Comparison of ENCODE assay signal across 12 cellular contexts in genomic region chr9:2722715-2723114, GRCh38. TPM values are rescaled to one million over a fixed set of nuclear protein-coding genes. Genes with fewer than 3 reads are reported as not detected.
DNase-seq lines count a peak whose midpoint lies in the region; TF ChIP-seq lines count a peak whose summit lies in the region.
"Had no signal": no experiment of that assay in that cellular context is flagged by ENCODE, and none has a peak within 500 bp of the region (broad histone marks: within the 10 kb centered on the region; RNA-seq: fewer than 3 reads in every experiment).

No MANE protein-coding gene starts in this region.

- H4K5ac ChIP-seq in mesendoderm (ENCODE audit: low read length), result no peak overlapping the region

- H2BK5ac ChIP-seq in mesendoderm (ENCODE audit: low read length), result no peak overlapping the region

- 0 out of 2 replicates have a peak, but pooled peaks have one; percentile 13 for TF ChIP-seq CTCF in Loucy (conservative IDR thresholded peaks at IDR 0.05; ENCODE audit: low read length)

- no peaks in the 10 kb centered on the region for H3K79me1 ChIP-seq in mesendoderm (ENCODE audit: low read length)

- no peak overlapping the region for H2BK120ac ChIP-seq in mesendoderm (ENCODE audit: low read depth, low read length)

- no peak overlapping the region for H2AK5ac ChIP-seq in mesendoderm (ENCODE audit: low read length)

- H3K18ac ChIP-seq in mesendoderm (ENCODE audit: low read length), result no peak overlapping the region

- H4K20me1 ChIP-seq in Loucy (ENCODE audit: insufficient read depth, low read length, poor library complexity, severe bottlenecking), result no peaks in the 10 kb centered on the region

- peak overlapping the region; percentile 82 for H2AFZ ChIP-seq in Loucy (ENCODE audit: low read length)

- no peaks in the 10 kb centered on the region for H3K79me2 ChIP-seq in Loucy (ENCODE audit: insufficient read depth, low read length)
- H3K79me2 ChIP-seq in mesendoderm (ENCODE audit: control insufficient read depth, insufficient read depth, low read length), result no peaks in the 10 kb centered on the region

- H3K4me3 ChIP-seq in Loucy (ENCODE audit: low read length, poor library complexity, severe bottlenecking) (no peak overlapping the region), mesendoderm (ENCODE audit: low read length) (no peak overlapping the region), H7 (ENCODE audit: insufficient read depth, low read depth, low read length) (no peak overlapping the region)

- H3K4me1 ChIP-seq in Loucy (ENCODE audit: insufficient read depth, low read length, poor library complexity, severe bottlenecking), result no peaks in the 10 kb centered on the region
- peaks cover 4% of the 10 kb centered on the region for H3K4me1 ChIP-seq in mesendoderm (ENCODE audit: control insufficient read depth, low read depth, low read length)

- H3K9ac ChIP-seq in Loucy (ENCODE audit: low read depth, low read length, poor library complexity, severe bottlenecking) (no peak overlapping the region), mesendoderm (ENCODE audit: low read length) (no peak overlapping the region)

- H3K9me2 ChIP-seq in Loucy (replicated peaks; ENCODE audit: low read depth, low read length), result no peaks in the 10 kb centered on the region

- WGBS in mesendoderm (ENCODE audit: extremely low coverage, insufficient coverage, low lambda C conversion rate), result no CpG with 5 or more reads among the region's 2 CpGs

- H3K27me3 ChIP-seq in Loucy (ENCODE audit: insufficient read depth, low read length, poor library complexity, severe bottlenecking) (no peaks in the 10 kb centered on the region), mesendoderm (ENCODE audit: insufficient read depth, low read length, poor library complexity) (no peaks in the 10 kb centered on the region), H7 (ENCODE audit: control insufficient read depth, insufficient read depth, low read length) (no peaks in the 10 kb centered on the region)

- DNase-seq in Daoy (ENCODE audit: low read depth), result peak; percentile 15
- peak; percentile 87 for DNase-seq in astrocyte of the hippocampus (ENCODE audit: low read depth, low spot score)
- DNase-seq in mesendoderm, result peak; percentile 65
- no peak for DNase-seq in stimulated activated CD4-positive, alpha-beta T cell treated with anti-CD3 and anti-CD28 coated beads, Interleukin-12 subunit alpha, Interleukin-12 subunit beta, amount 100 ng/mL, for 4 hours
- no peak for DNase-seq in hippocampal formation (lab: John Stamatoyannopoulos, UW)
- no peak for DNase-seq in KG1 (lab: John Stamatoyannopoulos, UW)
- no peak for DNase-seq in H7
- DNase-seq: activated CD4-positive, alpha-beta T cell treated with anti-CD3 and anti-CD28 coated beads for 48 hours; DMS79 treated with DMSO at 0.1 percent for 48 hours; head of caudate nucleus had no signal

- no peak overlapping the region for H3K56ac ChIP-seq in mesendoderm (ENCODE audit: low read length)

- H3K36me3 ChIP-seq in Loucy (ENCODE audit: insufficient read depth, low read length) (no peaks in the 10 kb centered on the region), mesendoderm (ENCODE audit: control insufficient read depth, insufficient read depth, low read length) (no peaks in the 10 kb centered on the region), H7 (replicated peaks; ENCODE audit: control insufficient read depth, insufficient read depth, low read length) (no peaks in the 10 kb centered on the region)

- no peak overlapping the region for H3K4ac ChIP-seq in mesendoderm (ENCODE audit: low read depth, low read length)

- H3K9me3 ChIP-seq in Loucy (ENCODE audit: insufficient read depth, low read depth, low read length), result no peaks in the 10 kb centered on the region

- H3F3A ChIP-seq in Loucy (ENCODE audit: low read depth), result no peaks in the 10 kb centered on the region

- H3K23ac ChIP-seq in mesendoderm (ENCODE audit: low read length), result no peak overlapping the region

- no peak overlapping the region for H2BK15ac ChIP-seq in mesendoderm (replicated peaks; ENCODE audit: low read depth)

- H3K4me2 ChIP-seq in Loucy (ENCODE audit: low read depth, low read length, poor library complexity, severe bottlenecking) (no peak overlapping the region), mesendoderm (ENCODE audit: low read length) (no peak overlapping the region)

- H3K27ac ChIP-seq in mesendoderm (ENCODE audit: low read depth, low read length), result no peak overlapping the region

- no peak overlapping the region for H4K8ac ChIP-seq in mesendoderm (ENCODE audit: low read depth, low read length)

RNA-seq across cellular contexts. Expression of gene KCNV2, which starts 5.4 kb away (rescaled TPM):
- not detected in 2 replicates for total RNA-seq in Daoy (2014; rRNA removed; shearing (Covaris generic))
- not detected for polyA plus RNA-seq in mesendoderm (2013, experiment 1 of 2)
- polyA plus RNA-seq in mesendoderm (2013, experiment 2 of 2), result not detected
- total RNA-seq in H7 (2014; rRNA removed; shearing (Covaris generic)), result 0.11 and 1.4 TPM in 2 replicates
- polyA plus RNA-seq: neural cell had no signal

Comparison
In these comparisons a context has a peak if more than half of its experiments do, and no peak if none do; other contexts are left out.
1. DNase-seq: peak in Daoy (single experiment), astrocyte of the hippocampus (single experiment) and mesendoderm (single experiment); none in stimulated activated CD4-positive, alpha-beta T cell treated with anti-CD3 and anti-CD28 coated beads, Interleukin-12 subunit alpha, Interleukin-12 subunit beta, amount 100 ng/mL, for 4 hours (single experiment), hippocampal formation (0 of 2), KG1 (single experiment) and H7 (single experiment).